ENCODE assay signal across 18 cellular contexts in the genomic region with DNA sequence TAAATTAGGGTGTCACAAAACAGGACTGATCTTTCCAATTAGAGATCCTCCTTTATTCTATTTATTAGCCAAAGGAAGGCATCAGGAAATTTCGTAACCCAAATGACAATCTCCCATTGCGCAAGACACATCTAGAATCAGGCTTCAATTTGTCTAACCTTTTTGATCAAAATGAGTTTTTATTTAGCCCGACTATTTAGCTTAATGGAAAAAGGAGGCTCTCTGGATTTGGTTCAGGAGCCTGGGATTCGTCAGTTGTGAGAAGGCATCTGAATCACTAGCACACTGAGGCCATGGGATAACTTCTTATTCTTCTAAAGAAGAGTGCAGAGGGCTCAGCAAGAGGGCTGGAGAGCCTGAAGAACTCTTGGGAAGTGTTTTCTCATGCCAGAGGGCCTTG.
"Had no signal": no experiment of that assay in that cellular context is flagged by ENCODE, and none has a peak within 500 bp of the region (broad histone marks: within the 10 kb centered on the region; RNA-seq: fewer than 3 reads in every experiment).

No MANE protein-coding gene starts in this region.

- H3K36me3 ChIP-seq: neural progenitor cell, pancreas, thoracic aorta had no signal

- H2AFZ ChIP-seq: neural progenitor cell had no signal

- FAIRE-seq: keratinocyte, pancreas, urothelium cell line had no signal

- H3K27me3 ChIP-seq: neural progenitor cell, pancreas had no signal

- H3K9me3 ChIP-seq: pancreas, thoracic aorta had no signal

- H3K4me2 ChIP-seq: neural progenitor cell had no signal

- H3K27ac ChIP-seq: epithelial cell of prostate, foreskin keratinocyte, neural progenitor cell, pancreas, skin epidermis, thoracic aorta, VCaP had no signal

- DNase-seq: activated CD8-positive, alpha-beta memory T cell treated with anti-CD3 and anti-CD28 coated beads, Interleukin-2, amount 50 U/mL, for 48 hours; activated CD8-positive, alpha-beta T cell treated with anti-CD3 and anti-CD28 coated beads, Interleukin-2, amount 10 ng/mL, durations not matched to agents 7 days and 5 days; activated naive CD4-positive, alpha-beta T cell; effector memory CD4-positive, alpha-beta T cell; foreskin keratinocyte; head of caudate nucleus; left ventricle myocardium superior; pancreas; stimulated activated CD4-positive, alpha-beta T cell treated with anti-CD3 and anti-CD28 coated beads, Interleukin-4, amount 100 ng/mL, for 4 hours; stimulated activated naive CD8-positive, alpha-beta T cell treated with anti-CD3 and anti-CD28 coated beads, Interleukin-15, amount 100 ng/mL, for 72 hours; T-helper 9 cell had no signal

- ATAC-seq: activated CD8-positive, alpha-beta T cell treated with anti-CD3 and anti-CD28 coated beads, Interleukin-2, amount 10 ng/mL, durations not matched to agents 7 days and 5 days; foreskin keratinocyte; left ventricle myocardium superior; stimulated activated naive CD8-positive, alpha-beta T cell treated with anti-CD3 and anti-CD28 coated beads, Interleukin-15, amount 100 ng/mL, for 72 hours had no signal

- H3K4me3 ChIP-seq: neural progenitor cell, pancreas, skin epidermis, thoracic aorta had no signal

- H3K4me1 ChIP-seq: foreskin keratinocyte, neural progenitor cell had no signal

- H3K9ac ChIP-seq: neural progenitor cell had no signal
